Comparison of ENCODE assay signal across 10 cellular contexts in the genomic region with DNA sequence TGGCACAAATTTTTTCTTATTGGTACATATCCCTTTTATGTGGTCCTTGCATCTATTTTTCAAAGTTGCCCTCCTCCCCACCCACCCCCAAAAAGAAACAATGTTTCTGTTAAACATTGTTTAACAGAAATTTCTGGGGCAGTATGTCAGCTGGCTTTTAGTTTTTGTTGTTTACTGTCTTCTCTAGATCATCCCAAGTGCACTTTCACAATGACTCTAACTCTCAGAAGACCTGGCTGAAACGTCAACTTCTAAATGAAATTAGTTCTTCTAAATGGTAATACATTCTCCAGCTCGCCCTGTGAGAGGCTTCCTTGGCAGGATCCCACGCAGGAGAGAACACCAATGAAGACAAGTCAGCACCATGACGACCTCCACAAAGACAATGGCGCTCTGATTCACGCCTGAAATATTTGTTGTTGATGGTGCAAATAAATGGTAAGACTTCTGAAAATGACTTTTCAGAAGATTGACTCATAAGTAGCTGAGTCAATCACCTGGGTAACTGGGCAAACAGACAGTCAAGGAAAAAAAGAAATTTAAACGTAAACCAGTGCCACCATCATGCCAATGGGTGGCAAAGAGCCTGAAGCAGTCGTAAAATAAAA.
A peak's percentile ranks its signal among the peaks of the same experiment; 100 is the strongest.
DNase-seq lines count a peak whose midpoint lies in the region; ATAC-seq, FAIRE-seq and TF ChIP-seq lines count a peak whose summit lies in the region.
"Had no signal": no experiment of that assay in that cellular context is flagged by ENCODE, and none has a peak within 500 bp of the region (broad histone marks: within the 10 kb centered on the region; RNA-seq: fewer than 3 reads in every experiment).

No MANE protein-coding gene starts in this region.

- ATAC-seq in T-cell (replicated peaks in 1 of 4) (no peak), right cardiac atrium (no peak)

- no peaks in the 10 kb centered on the region for H3K9me3 ChIP-seq in GM23248 (ENCODE audit: low read depth)
- no peaks in the 10 kb centered on the region for H3K9me3 ChIP-seq in right cardiac atrium (ENCODE audit: control insufficient read depth, low read length)
- H3K9me3 ChIP-seq in suprapubic skin: no peaks in the 10 kb centered on the region
- H3K9me3 ChIP-seq: neutrophil had no signal

- CTCF ChIA-PET in T-cell (lab: Charles Lee): no interaction called here

- in situ Hi-C loops in GM23248 (cut with MboI): no loop called here

- H3K4me3 ChIP-seq in GM23248: no peak overlapping the region
- no peak overlapping the region for H3K4me3 ChIP-seq in right cardiac atrium (ENCODE audit: low read length)
- no peak overlapping the region for H3K4me3 ChIP-seq in suprapubic skin

- peak overlapping the region; percentile 66 for H3K27ac ChIP-seq in GM23248
- no peak overlapping the region for H3K27ac ChIP-seq in right cardiac atrium (ENCODE audit: low read length)
- no peak overlapping the region for H3K27ac ChIP-seq in suprapubic skin
- H3K27ac ChIP-seq: neutrophil had no signal

- H3K27me3 ChIP-seq in GM23248 (replicated peaks; ENCODE audit: insufficient read depth) (no peaks in the 10 kb centered on the region), right cardiac atrium (ENCODE audit: control insufficient read depth, insufficient read depth) (no peaks in the 10 kb centered on the region), suprapubic skin (no peaks in the 10 kb centered on the region)
- H3K27me3 ChIP-seq: neutrophil had no signal

- no peak for TF ChIP-seq POLR2A in suprapubic skin (IDR thresholded peaks at IDR 0.05)

- TF ChIP-seq CTCF in GM10266 (IDR thresholded peaks at IDR 0.05; ENCODE audit: control insufficient read depth, insufficient read depth, low read depth, missing control alignments) (no peak), suprapubic skin (IDR thresholded peaks at IDR 0.05) (no peak)

- intact Hi-C loops in right cardiac atrium (cut with DNase I): no loop called here

- H3K9ac ChIP-seq in GM23248: peak overlapping the region; percentile 16; the same call in 1 of the 2 replicates

- H3K36me3 ChIP-seq in GM23248 (ENCODE audit: low read depth) (no peaks in the 10 kb centered on the region), suprapubic skin (no peaks in the 10 kb centered on the region)
- H3K36me3 ChIP-seq: neutrophil had no signal

- H2AFZ ChIP-seq in GM23248: peak overlapping the region; percentile 50; the same call in 1 of the 2 replicates

- no peaks in the 10 kb centered on the region for H3K27me3 Mint-ChIP-seq in T-cell
- H3K27me3 Mint-ChIP-seq: activated naive CD4-positive, alpha-beta T cell treated with anti-CD3 and anti-CD28 coated beads, Interleukin-2, amount 10 ng/mL, durations not matched to agents 7 days and 5 days had no signal

- H4K20me1 ChIP-seq in GM23248 (ENCODE audit: insufficient read depth): no peaks in the 10 kb centered on the region

- peak; percentile 32 for DNase-seq in GM10266 (ENCODE audit: extremely low spot score)
- peak; percentile 92 for DNase-seq in GM23248
- peak; percentile 19 for DNase-seq in HTR-8/SVneo (ENCODE audit: insufficient read length, low spot score)
- DNase-seq in glomerular visceral epithelial cell (ENCODE audit: extremely low spot score): peak; percentile 93
- DNase-seq in T-cell: no peak
- no peak for DNase-seq in right cardiac atrium
- no peak for DNase-seq in suprapubic skin (ENCODE audit: low spot score in 2 of 2)
- no peak for DNase-seq in stimulated activated naive CD4-positive, alpha-beta T cell (lab: John Stamatoyannopoulos, UW)
- DNase-seq: activated naive CD4-positive, alpha-beta T cell treated with anti-CD3 and anti-CD28 coated beads, Interleukin-2, amount 10 ng/mL, durations not matched to agents 7 days and 5 days had no signal

- H3K36me3 Mint-ChIP-seq in T-cell: no peaks in the 10 kb centered on the region
- H3K36me3 Mint-ChIP-seq: activated naive CD4-positive, alpha-beta T cell treated with anti-CD3 and anti-CD28 coated beads, Interleukin-2, amount 10 ng/mL, durations not matched to agents 7 days and 5 days had no signal

- no peaks in the 10 kb centered on the region for H3F3A ChIP-seq in GM23248 (ENCODE audit: insufficient read depth)

- POLR2A ChIA-PET in T-cell (lab: Charles Lee): no interaction called here

- FAIRE-seq in HTR-8/SVneo (lab: Jason Lieb, UNC): no peak

- 31 to 36% methylated on average over 8 of the region's 8 CpGs for WGBS in GM23248 (ENCODE audit: low coverage in 1 of 2, low lambda C conversion rate in 2 of 2, missing lambda C conversion rate in 2 of 2), 2 experiments
- 90% methylated on average over 8 of the region's 8 CpGs for WGBS in right cardiac atrium
- 51% methylated on average over 8 of the region's 8 CpGs for WGBS in suprapubic skin

- H3K4me3 Mint-ChIP-seq in T-cell: no peak overlapping the region
- H3K4me3 Mint-ChIP-seq: activated naive CD4-positive, alpha-beta T cell treated with anti-CD3 and anti-CD28 coated beads, Interleukin-2, amount 10 ng/mL, durations not matched to agents 7 days and 5 days had no signal

- H3K9me3 Mint-ChIP-seq in T-cell: peaks cover 0 to 11% (median 3%) of the 10 kb centered on the region in 3 donors
- H3K9me3 Mint-ChIP-seq: activated naive CD4-positive, alpha-beta T cell treated with anti-CD3 and anti-CD28 coated beads, Interleukin-2, amount 10 ng/mL, durations not matched to agents 7 days and 5 days had no signal

- peak overlapping the region; percentile 6 for H3K4me2 ChIP-seq in GM23248 (ENCODE audit: unreplicated experiment)

- no peaks in the 10 kb centered on the region for H3K79me2 ChIP-seq in GM23248 (ENCODE audit: insufficient read depth)

- no peaks in the 10 kb centered on the region for H3K4me1 Mint-ChIP-seq in T-cell
- H3K4me1 Mint-ChIP-seq: activated naive CD4-positive, alpha-beta T cell treated with anti-CD3 and anti-CD28 coated beads, Interleukin-2, amount 10 ng/mL, durations not matched to agents 7 days and 5 days had no signal

- no peak for TF ChIP-seq EP300 in suprapubic skin (IDR thresholded peaks at IDR 0.05)

- no peaks in the 10 kb centered on the region for H3K9me2 ChIP-seq in GM23248 (ENCODE audit: insufficient read depth)

- peaks cover 13% of the 10 kb centered on the region for H3K4me1 ChIP-seq in GM23248 (ENCODE audit: insufficient read depth)
- no peaks in the 10 kb centered on the region for H3K4me1 ChIP-seq in right cardiac atrium (ENCODE audit: control insufficient read depth, insufficient read depth, low read length)
- H3K4me1 ChIP-seq in suprapubic skin: peaks cover 7% of the 10 kb centered on the region

- H3K27ac Mint-ChIP-seq in T-cell: no peak overlapping the region
- H3K27ac Mint-ChIP-seq: activated naive CD4-positive, alpha-beta T cell treated with anti-CD3 and anti-CD28 coated beads, Interleukin-2, amount 10 ng/mL, durations not matched to agents 7 days and 5 days had no signal

Comparison
In these comparisons a context has a peak if more than half of its experiments do, and no peak if none do; other contexts are left out.
1. DNase-seq: peak in GM10266 (single experiment), GM23248 (single experiment), HTR-8/SVneo (single experiment) and glomerular visceral epithelial cell (single experiment); none in T-cell (0 of 34), right cardiac atrium (0 of 3), suprapubic skin (0 of 2) and stimulated activated naive CD4-positive, alpha-beta T cell (0 of 6).